9 cellular contexts compared by ENCODE assay signal in the genomic region with DNA sequence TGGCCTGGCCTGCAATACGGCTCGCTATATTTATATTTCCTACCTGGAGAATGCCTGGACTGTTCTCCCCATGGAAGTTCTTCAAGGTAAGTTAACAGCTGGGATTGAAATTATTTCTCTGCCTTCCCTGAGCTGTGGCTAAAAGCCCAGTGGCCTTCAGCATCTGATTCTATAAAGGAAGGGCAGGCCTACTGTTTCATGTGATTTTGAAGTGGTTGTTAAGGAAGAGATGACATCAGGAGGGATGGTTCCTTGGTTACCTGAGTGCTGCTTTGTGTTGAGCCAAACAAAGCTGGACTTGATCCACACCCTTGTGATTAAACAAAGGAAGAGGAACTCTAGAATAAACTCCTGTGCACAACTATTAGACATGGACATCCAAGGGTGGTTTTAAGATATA.
DNase-seq lines count a peak whose midpoint lies in the region; ATAC-seq and TF ChIP-seq lines count a peak whose summit lies in the region.
"Had no signal": no experiment of that assay in that cellular context is flagged by ENCODE, and none has a peak within 500 bp of the region (broad histone marks: within the 10 kb centered on the region; RNA-seq: fewer than 3 reads in every experiment).

No MANE protein-coding gene starts in this region.

- intact Hi-C loops in heart left ventricle (cut with DNase I) (loop anchor here in 4 of 10 donors (2.0 to 10.0 kb wide), 6 partner anchors 42 to 65 kb away; a partner anchor contains a TSS), thyroid gland (cut with DNase I) (no loop called here)
- intact Hi-C loops in activated naive CD4-positive, alpha-beta T cell treated with anti-CD3 and anti-CD28 coated beads for 36 hours (cut with micrococcal nuclease): no loop called here

- DNase-seq in A172 (ENCODE audit: low spot score) (peak; percentile 85), LoVo (ENCODE audit: low spot score) (peak; percentile 64), SK-N-MC (ENCODE audit: low read depth, low spot score) (no peak), heart left ventricle (peak in 4 of 5 donors; percentile 37 to 70 (median 52)), thyroid gland (peak; percentile 67 to 75), T-helper 1 cell (no peak)
- DNase-seq in activated naive CD4-positive, alpha-beta T cell treated with anti-CD3 and anti-CD28 coated beads for 36 hours: no peak

- H3K27me3 Mint-ChIP-seq in activated naive CD4-positive, alpha-beta T cell treated with anti-CD3 and anti-CD28 coated beads for 36 hours (ENCODE audit: low read depth): no peaks in the 10 kb centered on the region

- peaks cover 34% of the 10 kb centered on the region for H3K36me3 Mint-ChIP-seq in activated naive CD4-positive, alpha-beta T cell treated with anti-CD3 and anti-CD28 coated beads for 36 hours (ENCODE audit: low read depth)

- ATAC-seq in heart left ventricle (peak; percentile 82 to 96 (median 95)), HG03520 (IDR thresholded peaks at IDR 0.05; ENCODE audit: unreplicated experiment) (no peak)

- 25 to 33% (median 31%) methylated on average over 2 of the region's 2 CpGs for WGBS in heart left ventricle, 4 donors
- WGBS in thyroid gland, 2 donors: 13 to 23% methylated on average over 2 of the region's 2 CpGs

- TF ChIP-seq POLR2A in heart left ventricle (IDR thresholded peaks at IDR 0.05) (no peak), thyroid gland (IDR thresholded peaks at IDR 0.05) (peak in 1 of 2 donors; percentile 69)

- H3K9ac ChIP-seq in SK-N-MC (ENCODE audit: insufficient read length): no peak overlapping the region

- H3K27ac ChIP-seq in SK-N-MC (peak overlapping the region; percentile 98), heart left ventricle (peak overlapping the region; percentile 69 to 91 (median 82)), thyroid gland (peak overlapping the region; percentile 88 to 96 (median 93))
- H3K27ac ChIP-seq: C4-2B had no signal

- peaks cover 7% of the 10 kb centered on the region for H3K9me3 Mint-ChIP-seq in activated naive CD4-positive, alpha-beta T cell treated with anti-CD3 and anti-CD28 coated beads for 36 hours

- H3K4me3 ChIP-seq in SK-N-MC (peak overlapping the region; percentile 50), heart left ventricle (peak overlapping the region in 5 of 12 donors; percentile 7 to 27 (median 7)), thyroid gland (replicated peaks in 1 of 3) (no peak overlapping the region)

- H3K4me1 Mint-ChIP-seq in activated naive CD4-positive, alpha-beta T cell treated with anti-CD3 and anti-CD28 coated beads for 36 hours (ENCODE audit: low read depth): peaks cover 46% of the 10 kb centered on the region

- CTCF ChIA-PET in activated naive CD4-positive, alpha-beta T cell treated with anti-CD3 and anti-CD28 coated beads for 36 hours (lab: Charles Lee): no interaction called here

- H3K36me3 ChIP-seq in SK-N-MC (ENCODE audit: insufficient read depth, low read length) (peaks cover 8% of the 10 kb centered on the region; the same call in 1 of the 2 replicates), heart left ventricle (peaks cover 0 to 11% (median 0%) of the 10 kb centered on the region in 9 donors), thyroid gland (peaks cover 0 to 6% of the 10 kb centered on the region in 2 donors)

- peaks cover 17 to 53% (median 40%) of the 10 kb centered on the region in 12 donors for H3K4me1 ChIP-seq in heart left ventricle
- H3K4me1 ChIP-seq in thyroid gland: peaks cover 25 to 41% of the 10 kb centered on the region in 2 donors

- no peak overlapping the region for H3K4me3 Mint-ChIP-seq in activated naive CD4-positive, alpha-beta T cell treated with anti-CD3 and anti-CD28 coated beads for 36 hours

- H3K27ac Mint-ChIP-seq in activated naive CD4-positive, alpha-beta T cell treated with anti-CD3 and anti-CD28 coated beads for 36 hours: no peak overlapping the region

- TF ChIP-seq CTCF in heart left ventricle (IDR thresholded peaks at IDR 0.05) (no peak), thyroid gland (IDR thresholded peaks at IDR 0.05) (no peak)

- H3K9me3 ChIP-seq in SK-N-MC (ENCODE audit: low read depth, low read length): no peaks in the 10 kb centered on the region; the same call in 1 of the 2 replicates
- H3K9me3 ChIP-seq in heart left ventricle: no peaks in the 10 kb centered on the region
- H3K9me3 ChIP-seq in thyroid gland: no peaks in the 10 kb centered on the region

- H3K27me3 ChIP-seq in heart left ventricle: no peaks in the 10 kb centered on the region
- H3K27me3 ChIP-seq in thyroid gland: no peaks in the 10 kb centered on the region

Comparison
In these comparisons a context has a peak if more than half of its experiments do, and no peak if none do; other contexts are left out.
1. DNase-seq: peak in A172 (single experiment), LoVo (single experiment), heart left ventricle (4 of 5) and thyroid gland (2 of 2); none in SK-N-MC (single experiment), T-helper 1 cell (0 of 5) and activated naive CD4-positive, alpha-beta T cell treated with anti-CD3 and anti-CD28 coated beads for 36 hours (single experiment).
2. Peak in every context shown above with its lines, with median percentiles within 50 percentile points of each other: H3K27ac ChIP-seq.